In the genomic region with DNA sequence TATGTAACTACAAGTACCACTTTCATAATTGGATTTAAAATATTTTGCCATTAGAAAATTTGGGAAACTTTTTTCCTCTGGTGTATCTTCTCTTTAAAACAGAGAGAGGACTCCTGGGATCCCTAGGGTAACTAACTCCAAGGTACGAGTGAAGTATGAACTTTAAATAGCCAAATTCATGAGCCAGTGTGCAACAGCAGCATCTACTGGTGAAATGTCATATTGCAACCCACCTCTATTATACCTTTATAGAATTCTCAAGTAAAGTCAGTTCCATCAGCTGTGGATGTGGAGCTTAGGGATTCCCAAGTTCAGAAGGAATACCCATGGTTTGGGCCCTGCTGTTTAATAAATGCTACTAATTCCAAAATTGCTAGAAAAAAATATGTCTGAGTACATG, we compare ENCODE assay signal across 1 cellular context.
TF ChIP-seq lines count a peak whose summit lies in the region.

No MANE protein-coding gene starts in this region.

TF ChIP-seq in IMR-90, 13 proteins besides CTCF, POLR2A, EP300 and RAD21 (continued from another document):
- TF ChIP-seq ELK1 (IDR thresholded peaks at IDR 0.05; ENCODE audit: borderline replicate concordance, low read depth, low read length) (no peak), CHD1 (IDR thresholded peaks at IDR 0.05; ENCODE audit: low read depth, low read length) (no peak), MAZ (IDR thresholded peaks at IDR 0.05; ENCODE audit: borderline replicate concordance, low read depth, low read length) (no peak), RFX5 (IDR thresholded peaks at IDR 0.05; ENCODE audit: low read depth, low read length) (no peak), NFE2L2 (IDR thresholded peaks at IDR 0.05; ENCODE audit: low read depth, low read length) (no peak), SMC3 (IDR thresholded peaks at IDR 0.05; ENCODE audit: low read depth, low read length) (no peak), MAFK (IDR thresholded peaks at IDR 0.05; ENCODE audit: low read depth, low read length) (no peak), CEBPB (IDR thresholded peaks at IDR 0.05; ENCODE audit: low read depth, low read length) (no peak), RCOR1 (IDR thresholded peaks at IDR 0.05; ENCODE audit: insufficient replicate concordance, low read length) (no peak), MXI1 (IDR thresholded peaks at IDR 0.05; ENCODE audit: borderline replicate concordance, low read depth, low read length) (no peak)
TF ChIP-seq in IMR-90: peak in this region for 0.
